ENCODE assay signal across 1 cellular context in genomic region chr22:37167981-37168647, GRCh38.
TF ChIP-seq lines count a peak whose summit lies in the region.

No MANE protein-coding gene starts in this region.

TF ChIP-seq in HEK293, 187 proteins besides CTCF, POLR2A, EP300 and RAD21 (continued from another document):
- TF ChIP-seq ZNF280D (tag by site-specific recombination; IDR thresholded peaks at IDR 0.05) (no peak), ZIC2 (tag by site-specific recombination; IDR thresholded peaks at IDR 0.05) (0 out of 2 replicates have a peak, but pooled peaks have one; percentile 13), ZNF239 (tag by site-specific recombination; IDR thresholded peaks at IDR 0.05) (no peak)
